ENCODE assay signal across 1 cellular context in genomic region chr5:7995688-7996294, GRCh38.
TF ChIP-seq lines count a peak whose summit lies in the region.

No MANE protein-coding gene starts in this region.

TF ChIP-seq in Ishikawa, 13 proteins besides CTCF, POLR2A, EP300 and RAD21:
- TF ChIP-seq, protein P1, sequence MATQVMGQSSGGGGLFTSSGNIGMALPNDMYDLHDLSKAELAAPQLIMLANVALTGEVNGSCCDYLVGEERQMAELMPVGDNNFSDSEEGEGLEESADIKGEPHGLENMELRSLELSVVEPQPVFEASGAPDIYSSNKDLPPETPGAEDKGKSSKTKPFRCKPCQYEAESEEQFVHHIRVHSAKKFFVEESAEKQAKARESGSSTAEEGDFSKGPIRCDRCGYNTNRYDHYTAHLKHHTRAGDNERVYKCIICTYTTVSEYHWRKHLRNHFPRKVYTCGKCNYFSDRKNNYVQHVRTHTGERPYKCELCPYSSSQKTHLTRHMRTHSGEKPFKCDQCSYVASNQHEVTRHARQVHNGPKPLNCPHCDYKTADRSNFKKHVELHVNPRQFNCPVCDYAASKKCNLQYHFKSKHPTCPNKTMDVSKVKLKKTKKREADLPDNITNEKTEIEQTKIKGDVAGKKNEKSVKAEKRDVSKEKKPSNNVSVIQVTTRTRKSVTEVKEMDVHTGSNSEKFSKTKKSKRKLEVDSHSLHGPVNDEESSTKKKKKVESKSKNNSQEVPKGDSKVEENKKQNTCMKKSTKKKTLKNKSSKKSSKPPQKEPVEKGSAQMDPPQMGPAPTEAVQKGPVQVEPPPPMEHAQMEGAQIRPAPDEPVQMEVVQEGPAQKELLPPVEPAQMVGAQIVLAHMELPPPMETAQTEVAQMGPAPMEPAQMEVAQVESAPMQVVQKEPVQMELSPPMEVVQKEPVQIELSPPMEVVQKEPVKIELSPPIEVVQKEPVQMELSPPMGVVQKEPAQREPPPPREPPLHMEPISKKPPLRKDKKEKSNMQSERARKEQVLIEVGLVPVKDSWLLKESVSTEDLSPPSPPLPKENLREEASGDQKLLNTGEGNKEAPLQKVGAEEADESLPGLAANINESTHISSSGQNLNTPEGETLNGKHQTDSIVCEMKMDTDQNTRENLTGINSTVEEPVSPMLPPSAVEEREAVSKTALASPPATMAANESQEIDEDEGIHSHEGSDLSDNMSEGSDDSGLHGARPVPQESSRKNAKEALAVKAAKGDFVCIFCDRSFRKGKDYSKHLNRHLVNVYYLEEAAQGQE (IDR thresholded peaks at IDR 0.05; ENCODE audit: low read depth) = no peak
- no peak for TF ChIP-seq USF1 (IDR thresholded peaks at IDR 0.05)
- no peak for TF ChIP-seq CEBPB (IDR thresholded peaks at IDR 0.05)
- no peak for TF ChIP-seq YY1 (IDR thresholded peaks at IDR 0.05; ENCODE audit: low read depth)
- peak; percentile 79 for TF ChIP-seq MAX (IDR thresholded peaks at IDR 0.05)
- TF ChIP-seq CREB1 (IDR thresholded peaks at IDR 0.05; ENCODE audit: low read depth) = no peak
